Comparison of ENCODE assay signal across 30 cellular contexts in genomic region chr13:82118589-82118988, GRCh38.
"Had no signal": no experiment of that assay in that cellular context is flagged by ENCODE, and none has a peak within 500 bp of the region (broad histone marks: within the 10 kb centered on the region; RNA-seq: fewer than 3 reads in every experiment).

No MANE protein-coding gene starts in this region.

- DNase-seq: activated effector memory CD4-positive, alpha-beta T cell treated with anti-CD3 and anti-CD28 coated beads, Interleukin-2, amount 50 U/mL, for 16 hours; activated effector memory CD4-positive, alpha-beta T cell treated with Interleukin-2 at 50 U/mL for 16 hours; activated gamma-delta T cell; activated gamma-delta T cell treated with Interleukin-2 at 50 U/mL for 16 hours; activated naive CD4-positive, alpha-beta T cell; activated naive CD4-positive, alpha-beta T cell treated with anti-CD3 and anti-CD28 coated beads for 36 hours; activated naive CD4-positive, alpha-beta T cell treated with anti-CD3 and anti-CD28 coated beads, Interleukin-2, amount 10 ng/mL, durations not matched to agents 7 days and 5 days; activated naive CD4-positive, alpha-beta T cell treated with anti-CD3 and anti-CD28 coated beads, Interleukin-2, amount 50 U/mL, for 16 hours; activated naive CD4-positive, alpha-beta T cell treated with Interleukin-2 at 50 U/mL for 16 hours; activated naive CD8-positive, alpha-beta T cell treated with anti-CD3 and anti-CD28 coated beads for 36 hours; activated naive CD8-positive, alpha-beta T cell treated with anti-CD3 and anti-CD28 coated beads, Interleukin-2, amount 10 ng/mL, durations not matched to agents 7 days and 5 days; activated naive CD8-positive, alpha-beta T cell treated with anti-CD3 and anti-CD28 coated beads, Interleukin-2, amount 50 U/mL, for 24 hours; activated T-cell treated with anti-CD3 and anti-CD28 coated beads, Interleukin-2, amount 50 U/mL, for 1 hour; activated T-cell treated with anti-CD3 and anti-CD28 coated beads, Interleukin-2, amount 50 U/mL, for 24 hours; activated T-cell treated with anti-CD3 and anti-CD28 coated beads, Interleukin-2, amount 50 U/mL, for 4 hours; activated T-cell treated with anti-CD3 and anti-CD28 coated beads, Interleukin-2, amount 50 U/mL, for 48 hours; activated T-cell treated with anti-CD3 and anti-CD28 coated beads, Interleukin-2, amount 50 U/mL, for 72 hours; adrenal gland; amniotic stem cell; amygdala; anterior cingulate cortex; aorta; body of pancreas; brain microvascular endothelial cell; caudate nucleus; central memory CD4-positive, alpha-beta T cell; cerebellar nuclear complex had no signal

- H3K27me3 ChIP-seq: adrenal gland, ascending aorta, body of pancreas, brain microvascular endothelial cell, breast epithelium, cardiac muscle cell had no signal

- H3K4me3 ChIP-seq: adrenal gland, ascending aorta, body of pancreas, breast epithelium, cardiac muscle cell had no signal

- H3K9me3 ChIP-seq: adrenal gland, ascending aorta, body of pancreas, breast epithelium had no signal

- H3K36me3 ChIP-seq: adrenal gland, ascending aorta, brain microvascular endothelial cell, breast epithelium, cardiac muscle cell had no signal

- H3K27ac ChIP-seq: adrenal gland, ascending aorta, body of pancreas, brain microvascular endothelial cell, breast epithelium, cardiac muscle cell had no signal
